Comparison of ENCODE assay signal across 23 cellular contexts in genomic region chr17:43924558-43924957, GRCh38. TPM values are rescaled to one million over a fixed set of nuclear protein-coding genes. Genes with fewer than 3 reads are reported as not detected.
DNase-seq lines count a peak whose midpoint lies in the region; ATAC-seq, FAIRE-seq and TF ChIP-seq lines count a peak whose summit lies in the region.
"Had no signal": no experiment of that assay in that cellular context is flagged by ENCODE, and none has a peak within 500 bp of the region (broad histone marks: within the 10 kb centered on the region; RNA-seq: fewer than 3 reads in every experiment).

No MANE protein-coding gene starts in this region.

- no peak for TF ChIP-seq RAD21 in HepG2 (CRISPR knock-in tag; IDR thresholded peaks at IDR 0.05)
- no peak for TF ChIP-seq RAD21 in IMR-90 (IDR thresholded peaks at IDR 0.05; ENCODE audit: low read length)
- no peak for TF ChIP-seq RAD21 in K562 (CRISPR knock-in tag; conservative IDR thresholded peaks at IDR 0.05 in 1 of 2, IDR thresholded peaks at IDR 0.05 in 1 of 2)

- no peak overlapping the region for H3K4me3 ChIP-seq in HepG2 (replicated peaks in 1 of 3; ENCODE audit: insufficient read depth in 1 of 3, low read depth in 2 of 3, low read length in 3 of 3)
- H3K4me3 ChIP-seq in right lobe of liver, result no peak overlapping the region
- no peak overlapping the region for H3K4me3 ChIP-seq in IMR-90 (ENCODE audit: insufficient read depth, low read depth, low read length)
- no peak overlapping the region for H3K4me3 ChIP-seq in K562

- H3K14ac ChIP-seq in IMR-90 (replicated peaks; ENCODE audit: low read depth, low read length), result no peak overlapping the region

- H3K36me3 ChIP-seq in HepG2 (replicated peaks in 1 of 2; ENCODE audit: control insufficient read depth in 1 of 2, insufficient read depth in 2 of 2, low read length in 2 of 2), result no peaks in the 10 kb centered on the region
- no peaks in the 10 kb centered on the region for H3K36me3 ChIP-seq in right lobe of liver
- no peaks in the 10 kb centered on the region for H3K36me3 ChIP-seq in IMR-90 (ENCODE audit: control insufficient read depth, insufficient read depth, low read length)
- no peaks in the 10 kb centered on the region for H3K36me3 ChIP-seq in K562 (ENCODE audit: control insufficient read depth, insufficient read depth, low read length)

- no peaks in the 10 kb centered on the region for H3K9me3 ChIP-seq in HepG2 (ENCODE audit: low read length)
- no peaks in the 10 kb centered on the region for H3K9me3 ChIP-seq in right lobe of liver
- no peaks in the 10 kb centered on the region for H3K9me3 ChIP-seq in IMR-90 (ENCODE audit: control insufficient read depth, insufficient read depth, low read length)
- no peaks in the 10 kb centered on the region for H3K9me3 ChIP-seq in K562 (replicated peaks; ENCODE audit: control insufficient read depth, insufficient read depth, low read depth, low read length)

- no peak for TF ChIP-seq POLR2A in HepG2 (IDR thresholded peaks at IDR 0.05; ENCODE audit: insufficient read depth in 1 of 2, low read depth in 2 of 2, low read length in 2 of 2)
- no peak for TF ChIP-seq POLR2A in right lobe of liver (IDR thresholded peaks at IDR 0.05)
- no peak for TF ChIP-seq POLR2A in IMR-90 (IDR thresholded peaks at IDR 0.05; ENCODE audit: low read depth, low read length)
- TF ChIP-seq POLR2A in K562 (conservative IDR thresholded peaks at IDR 0.05), result no peak

- CTCF ChIA-PET in HepG2 (lab: Yijun Ruan, JAX; ENCODE audit: low intra/inter-chr PET ratio, low total read pairs), result no interaction called here
- CTCF ChIA-PET in IMR-90 (lab: Yijun Ruan, JAX), result interaction anchor here (2.1 kb wide), 1 partner anchor 14 kb away, joined by 10 read pairs; no protein-coding TSS in a partner anchor
- CTCF ChIA-PET in K562 (lab: Yijun Ruan, JAX; ENCODE audit: low intra/inter-chr PET ratio), result no interaction called here

- H3K18ac ChIP-seq in IMR-90 (ENCODE audit: low read depth, low read length), result no peak overlapping the region

- H3K9me1 ChIP-seq in IMR-90 (ENCODE audit: insufficient read depth, low read length) (no peaks in the 10 kb centered on the region), K562 (ENCODE audit: control insufficient read depth, insufficient read depth, low read length) (no peaks in the 10 kb centered on the region)

- in situ Hi-C loops in HepG2 (cut with HindIII; ENCODE audit: extremely low pct_ligation_motif_present, low pct_unique_long_range_greater_than_20kb), result no loop called here
- in situ Hi-C loops in IMR-90 (cut with MboI; ENCODE audit: low sequenced_read_pairs), result no loop called here
- in situ Hi-C loops in K562 (cut with MboI), result no loop called here

- peaks cover 5 to 62% of the 10 kb centered on the region in 2 experiments for H3K27me3 ChIP-seq in HepG2 (ENCODE audit: control insufficient read depth in 1 of 2, insufficient read depth in 2 of 2, low read length in 2 of 2)
- H3K27me3 ChIP-seq in right lobe of liver, result peaks cover 0 to 5% of the 10 kb centered on the region in 2 donors
- peaks cover 75% of the 10 kb centered on the region for H3K27me3 ChIP-seq in IMR-90 (ENCODE audit: control insufficient read depth, insufficient read depth, low read length)
- H3K27me3 ChIP-seq in K562 (ENCODE audit: control insufficient read depth in 2 of 2, insufficient read depth in 2 of 2, low read length in 2 of 2), result peaks cover 30 to 40% of the 10 kb centered on the region in 2 experiments

- H2AK9ac ChIP-seq in IMR-90 (replicated peaks; ENCODE audit: low read depth, low read length, poor library complexity), result no peak overlapping the region

- 23% methylated on average over 2 of the region's 2 CpGs for WGBS in HepG2 (ENCODE audit: low lambda C conversion rate)
- WGBS in right lobe of liver (ENCODE audit: insufficient coverage, low coverage, low lambda C conversion rate, missing lambda C conversion rate), result 38% methylated on average over 1 of the region's 2 CpGs
- WGBS in IMR-90 (ENCODE audit: extremely low coverage in 2 of 2, insufficient read length in 1 of 2), 2 experiments, result 56% methylated on average over 1 of the region's 2 CpGs; no CpG with 5 or more reads in 1 of the 2 experiments
- 3% methylated on average over 2 of the region's 2 CpGs for WGBS in K562 (ENCODE audit: insufficient coverage, low coverage, missing lambda C conversion rate)

- no peak overlapping the region for H3K27ac ChIP-seq in HepG2 (ENCODE audit: extremely low read length, insufficient read depth, low read length)
- H3K27ac ChIP-seq in right lobe of liver, result no peak overlapping the region
- H3K27ac ChIP-seq in IMR-90 (ENCODE audit: insufficient read depth, low read length), result no peak overlapping the region
- H3K27ac ChIP-seq in K562 (ENCODE audit: extremely low read depth, low read depth, low read length), result no peak overlapping the region

- H2AFZ ChIP-seq in HepG2 (ENCODE audit: low read length) (no peak overlapping the region), IMR-90 (replicated peaks; ENCODE audit: low read length, poor library complexity) (no peak overlapping the region), K562 (ENCODE audit: low read depth, low read length) (no peak overlapping the region)

- H4K20me1 ChIP-seq in HepG2 (ENCODE audit: insufficient read depth, low read length) (no peaks in the 10 kb centered on the region), IMR-90 (ENCODE audit: insufficient read depth, low read length) (no peaks in the 10 kb centered on the region), K562 (replicated peaks; ENCODE audit: control insufficient read depth, insufficient read depth, low read length) (no peaks in the 10 kb centered on the region)

- H3K79me1 ChIP-seq in IMR-90 (ENCODE audit: low read depth in 1 of 2, low read length in 2 of 2), result no peaks in the 10 kb centered on the region

- no peak overlapping the region for H4K91ac ChIP-seq in IMR-90 (ENCODE audit: insufficient read depth, low read depth, low read length)

- no peaks in the 10 kb centered on the region for H3K79me2 ChIP-seq in HepG2 (ENCODE audit: insufficient read depth, low read length)
- H3K79me2 ChIP-seq in K562 (ENCODE audit: control insufficient read depth, insufficient read depth, low read length), result no peaks in the 10 kb centered on the region

- H3K23ac ChIP-seq in IMR-90 (ENCODE audit: low read depth, low read length), result no peak overlapping the region

- no peak overlapping the region for H4K5ac ChIP-seq in IMR-90 (ENCODE audit: low read depth, low read length)

- no TSS peak for BruUV-seq in HepG2 (replicated peaks; lab: Mats Ljungman, UMichigan)
- BruUV-seq in IMR-90 (replicated peaks; lab: Mats Ljungman, UMichigan), result no TSS peak
- no TSS peak for BruUV-seq in K562 (replicated peaks; lab: Mats Ljungman, UMichigan)

- dilution Hi-C loops in IMR-90 (cut with HindIII; ENCODE audit: low sequenced_read_pairs, unreplicated experiment), result no loop called here

- peaks cover 24% of the 10 kb centered on the region for H3K4me1 ChIP-seq in HepG2 (ENCODE audit: insufficient read depth, low read length)
- peaks cover 0 to 4% (median 0%) of the 10 kb centered on the region in 4 donors for H3K4me1 ChIP-seq in right lobe of liver
- no peaks in the 10 kb centered on the region for H3K4me1 ChIP-seq in IMR-90 (ENCODE audit: control insufficient read depth, insufficient read depth, low read length)
- H3K4me1 ChIP-seq in K562 (replicated peaks in 1 of 2; ENCODE audit: control insufficient read depth in 2 of 2, insufficient read depth in 2 of 2, low read length in 2 of 2), result peaks cover 0 to 5% of the 10 kb centered on the region in 2 experiments; a peak in 2 of 5 replicates

- no peak overlapping the region for H2BK15ac ChIP-seq in IMR-90 (ENCODE audit: low read depth, low read length)

- no peak overlapping the region for H3K56ac ChIP-seq in IMR-90 (ENCODE audit: extremely low read depth, insufficient read depth, low read length)

- no peak overlapping the region for H3K4ac ChIP-seq in IMR-90 (ENCODE audit: low read depth, low read length)

- no peak overlapping the region for H3K4me2 ChIP-seq in HepG2 (ENCODE audit: low read depth, low read length)
- H3K4me2 ChIP-seq in IMR-90 (ENCODE audit: low read depth, low read length), result no peak overlapping the region
- no peak overlapping the region for H3K4me2 ChIP-seq in K562 (ENCODE audit: insufficient read depth, low read length)

- POLR2A ChIA-PET in HepG2 (lab: Yijun Ruan, JAX), result interaction anchor here (1.7 kb wide), 1 partner anchor 89 kb away, joined by 3 read pairs; no protein-coding TSS in a partner anchor
- POLR2A ChIA-PET in IMR-90 (lab: Charles Lee; ENCODE audit: unreplicated experiment), result no interaction called here
- POLR2A ChIA-PET in K562 (lab: Yijun Ruan, JAX), result interaction anchor here (0.6 to 2.6 kb wide), 6 partner anchors 11 to 249 kb away, joined by 3 to 9 read pairs (median 5); no protein-coding TSS in a partner anchor

- ATAC-seq in HepG2, result no peak
- ATAC-seq in right lobe of liver, result no peak
- no peak for ATAC-seq in IMR-90 (ENCODE audit: low read depth)
- no peak for ATAC-seq in K562
- peak; percentile 65 for ATAC-seq in stimulated activated naive CD8-positive, alpha-beta T cell treated with anti-CD3 and anti-CD28 coated beads, Interleukin-15, Interleukin-2, amounts not matched to agents 100 U/mL and 50 U/mL, for 24 hours
- ATAC-seq: CD8-positive, alpha-beta T cell had no signal

- no peak overlapping the region for H2AK5ac ChIP-seq in IMR-90 (ENCODE audit: low read depth, low read length)

- no peak for FAIRE-seq in HepG2 (lab: Jason Lieb, UNC)
- no peak for FAIRE-seq in K562 (lab: Jason Lieb, UNC)
- FAIRE-seq: D721Med, G401.6, GM12892 had no signal

- TF ChIP-seq EP300 in HepG2 (IDR thresholded peaks at IDR 0.05; ENCODE audit: low read depth in 2 of 2, low read length in 2 of 2) (no peak), HepG2 (CRISPR knock-in tag; IDR thresholded peaks at IDR 0.05; ENCODE audit: borderline replicate concordance) (no peak), K562 (IDR thresholded peaks at IDR 0.05; ENCODE audit: low read length) (no peak)

- H2BK20ac ChIP-seq in IMR-90 (ENCODE audit: low read depth, low read length), result no peak overlapping the region

- no peak overlapping the region for H2BK5ac ChIP-seq in IMR-90 (ENCODE audit: low read depth, low read length, poor library complexity, severe bottlenecking)

- H3K9ac ChIP-seq in HepG2 (ENCODE audit: insufficient read depth, low read depth, low read length) (no peak overlapping the region), IMR-90 (ENCODE audit: low read depth, low read length) (no peak overlapping the region), K562 (ENCODE audit: insufficient read depth in 1 of 2, low read depth in 2 of 2, low read length in 2 of 2) (no peak overlapping the region)

- no peak overlapping the region for H2BK120ac ChIP-seq in IMR-90 (ENCODE audit: low read depth, low read length)

- intact Hi-C loops in HepG2 (cut with micrococcal nuclease; ENCODE audit: unreplicated experiment) (no loop called here), right lobe of liver (cut with DNase I) (no loop called here), IMR-90 (cut with micrococcal nuclease) (no loop called here), K562 (cut with micrococcal nuclease) (no loop called here)

- DNase-seq in HepG2 (ENCODE audit: low spot score), result no peak
- no peak for DNase-seq in right lobe of liver
- DNase-seq in IMR-90, result no peak
- DNase-seq in K562 (ENCODE audit: extremely low read depth in 1 of 4, low spot score in 3 of 4), result no peak
- no peak for DNase-seq in stimulated activated naive CD8-positive, alpha-beta T cell treated with anti-CD3 and anti-CD28 coated beads, Interleukin-15, Interleukin-2, amounts not matched to agents 100 U/mL and 50 U/mL, for 24 hours
- no peak for DNase-seq in MV-4-11 (lab: John Stamatoyannopoulos, UW)
- DNase-seq in SKM-1 treated with dmso at 0.1 percent for 144 hours (lab: John Stamatoyannopoulos, UW; ENCODE audit: unreplicated experiment), result no peak
- DNase-seq in LoVo (ENCODE audit: low spot score), result no peak
- DNase-seq: CD8-positive, alpha-beta T cell; COR-L47; DMS153; DMS79 treated with DMSO at 0.1 percent for 48 hours; EL; HCEC 1CT; HFFc6 had no signal

- no peak for TF ChIP-seq CTCF in HepG2 (CRISPR knock-in tag; IDR thresholded peaks at IDR 0.05)
- TF ChIP-seq CTCF in right lobe of liver (IDR thresholded peaks at IDR 0.05), result no peak
- TF ChIP-seq CTCF in IMR-90 (conservative IDR thresholded peaks at IDR 0.05; ENCODE audit: low read depth, low read length), result no peak
- TF ChIP-seq CTCF in K562 (IDR thresholded peaks at IDR 0.05 in 2 of 3, conservative IDR thresholded peaks at IDR 0.05 in 1 of 3; ENCODE audit: insufficient read depth in 2 of 3, low read depth in 1 of 3, low read length in 3 of 3), result no peak

- H4K8ac ChIP-seq in IMR-90 (ENCODE audit: low read depth in 2 of 2, low read length in 2 of 2), result no peak overlapping the region

RNA-seq across cellular contexts. Expression of gene MPP2, which starts 17.2 kb away (rescaled TPM):
- total RNA-seq in HepG2 (2016; rRNA removed; fragmentation: Illumina TruSeq; extraction: Trizol) (0.20 and 0.44 TPM in 2 replicates), right lobe of liver (1 to 10 TPM in 1 of 6 experiments, under 1 TPM in 2, not detected in 3; 0.13 to 1.2 (median 0.18) TPM), IMR-90 (2012; rRNA removed) (1.9 and 3.2 TPM in 2 replicates), K562 (2014; rRNA removed) (0.14 and 0.41 TPM in 2 replicates), K562 (2014; rRNA removed; fragmentation: Illumina TruSeq; extraction: Trizol) (0.35 and 0.44 TPM in 2 replicates), K562 (2015; rRNA removed; fragmentation: Illumina TruSeq; extraction: Trizol) (0.26 and 0.33 TPM in 2 replicates), K562 (2021) (0.45 and 0.53 TPM in 2 replicates)
- total RNA-seq in HepG2 (2016; cell fraction: cytosol; rRNA removed; fragmentation: Illumina TruSeq; extraction: Trizol; ENCODE audit: low read depth), result 0.18 and 0.30 TPM in 2 replicates
- 0.02 and 0.10 TPM in 2 replicates for total RNA-seq in HepG2 (2016; cell fraction: insoluble cytoplasmic fraction; rRNA removed; fragmentation: Illumina TruSeq; extraction: Trizol)
- total RNA-seq in HepG2 (2016; cell fraction: membrane; rRNA removed; fragmentation: Illumina TruSeq; extraction: Trizol), result 0.06 and 0.07 TPM in 2 replicates
- total RNA-seq in HepG2 (2016; cell fraction: nucleus; rRNA removed; fragmentation: Illumina TruSeq; extraction: Trizol), result 0.25 TPM in 1 of 2 replicates, not detected in the other
- polyA plus RNA-seq in HepG2 (2011; rRNA removed) (1.7 and 2.2 TPM in 2 replicates), IMR-90 (2012; rRNA removed) (3.8 TPM in 2 replicates), K562 (2011; rRNA removed) (1.0 and 1.2 TPM in 2 replicates), K562 (2014; fragmentation: Illumina TruSeq; extraction: Trizol) (0.24 and 0.28 TPM in 2 replicates), K562 (2014; fragmentation: Nextera tagmentation; extraction: Ambion mirVana) (under 1 TPM; 0.04 TPM), K562 (2014; rRNA removed) (0.12 and 0.39 TPM in 2 replicates)
- 1.6 TPM in 2 replicates for polyA plus RNA-seq in HepG2 (2011; cell fraction: cytosol; rRNA removed)
- 3.8 and 4.9 TPM in 2 replicates for polyA plus RNA-seq in HepG2 (2011; cell fraction: nucleus; rRNA removed)
- 0.62 and 0.99 TPM in 2 replicates for polyA plus RNA-seq in HepG2 (2012)
- not detected in 2 replicates for polyA plus RNA-seq in HepG2 (2016; cell fraction: cytosol; fragmentation: Illumina TruSeq; extraction: Trizol; ENCODE audit: low read depth)
- polyA plus RNA-seq in HepG2 (2016; cell fraction: insoluble cytoplasmic fraction; fragmentation: Illumina TruSeq; extraction: Trizol; ENCODE audit: low read depth), result 0.19 and 0.20 TPM in 2 replicates
- 0.05 TPM in 1 of 2 replicates, not detected in the other for polyA plus RNA-seq in HepG2 (2016; cell fraction: membrane; fragmentation: Illumina TruSeq; extraction: Trizol; ENCODE audit: low read depth)
- polyA plus RNA-seq in HepG2 (2016; cell fraction: nucleus; fragmentation: Illumina TruSeq; extraction: Trizol; ENCODE audit: insufficient read depth, low read depth), result 0.15 and 0.18 TPM in 2 replicates
- polyA minus RNA-seq in HepG2 (2011; rRNA and poly(A)+ RNA removed; ENCODE audit: low replicate concordance), result 3.3 and 19.7 TPM in 2 replicates
- 1.1 and 2.0 TPM in 2 replicates for polyA minus RNA-seq in HepG2 (2011; cell fraction: cytosol; rRNA and poly(A)+ RNA removed)
- polyA minus RNA-seq in HepG2 (2011; cell fraction: nucleus; rRNA and poly(A)+ RNA removed), result 1.5 and 3.2 TPM in 2 replicates
- 2.2 and 3.5 TPM in 2 replicates for polyA plus RNA-seq in IMR-90 (2012; cell fraction: cytosol; rRNA removed)
- polyA plus RNA-seq in IMR-90 (2012; cell fraction: nucleus; rRNA removed; ENCODE audit: low replicate concordance), result 4.6 and 7.8 TPM in 2 replicates
- total RNA-seq in K562 (2011; cell fraction: chromatin; rRNA removed; ENCODE audit: low replicate concordance), result 0.30 and 1.5 TPM in 2 replicates
- total RNA-seq in K562 (2011; cell fraction: nucleolus; rRNA removed), result 1.2 and 1.8 TPM in 2 replicates
- total RNA-seq in K562 (2011; cell fraction: nucleoplasm; rRNA removed), result 0.66 and 0.99 TPM in 2 replicates
- 1.3 and 1.5 TPM in 2 replicates for polyA plus RNA-seq in K562 (2011; cell fraction: cytosol; rRNA removed)
- polyA plus RNA-seq in K562 (2011; cell fraction: nucleus; rRNA removed), result 1.4 and 1.6 TPM in 2 replicates
- polyA plus RNA-seq in K562 (2012), result 0.19 and 0.34 TPM in 2 replicates
- 0.99 and 1.5 TPM in 2 replicates for polyA minus RNA-seq in K562 (2011; rRNA and poly(A)+ RNA removed)
- 1.2 and 1.3 TPM in 2 replicates for polyA minus RNA-seq in K562 (2011; cell fraction: cytosol; rRNA and poly(A)+ RNA removed)
- 0.89 and 1.9 TPM in 2 replicates for polyA minus RNA-seq in K562 (2011; cell fraction: nucleus; rRNA and poly(A)+ RNA removed)
- polyA plus RNA-seq: CD14-positive monocyte had no signal

RNA-seq across cellular contexts. Expression of gene PPY, which starts 17.7 kb away (rescaled TPM):
- total RNA-seq in HepG2 (2016; rRNA removed; fragmentation: Illumina TruSeq; extraction: Trizol) (not detected in 2 replicates), right lobe of liver (not detected), IMR-90 (2012; rRNA removed) (not detected in 2 replicates), K562 (2014; rRNA removed) (not detected in 2 replicates), K562 (2014; rRNA removed; fragmentation: Illumina TruSeq; extraction: Trizol) (not detected in 2 replicates), K562 (2015; rRNA removed; fragmentation: Illumina TruSeq; extraction: Trizol) (not detected in 2 replicates), K562 (2021) (not detected in 2 replicates)
- not detected in 2 replicates for total RNA-seq in HepG2 (2016; cell fraction: cytosol; rRNA removed; fragmentation: Illumina TruSeq; extraction: Trizol; ENCODE audit: low read depth)
- total RNA-seq in HepG2 (2016; cell fraction: insoluble cytoplasmic fraction; rRNA removed; fragmentation: Illumina TruSeq; extraction: Trizol), result not detected in 2 replicates
- not detected in 2 replicates for total RNA-seq in HepG2 (2016; cell fraction: membrane; rRNA removed; fragmentation: Illumina TruSeq; extraction: Trizol)
- not detected in 2 replicates for total RNA-seq in HepG2 (2016; cell fraction: nucleus; rRNA removed; fragmentation: Illumina TruSeq; extraction: Trizol)
- polyA plus RNA-seq in HepG2 (2011; rRNA removed) (not detected in 2 replicates), IMR-90 (2012; rRNA removed) (not detected in 2 replicates), K562 (2011; rRNA removed) (not detected in 2 replicates), K562 (2014; fragmentation: Illumina TruSeq; extraction: Trizol) (not detected in 2 replicates), K562 (2014; fragmentation: Nextera tagmentation; extraction: Ambion mirVana) (not detected), K562 (2014; rRNA removed) (1.9 TPM in 1 of 2 replicates, not detected in the other)
- polyA plus RNA-seq in HepG2 (2011; cell fraction: cytosol; rRNA removed), result 0.21 TPM in 1 of 2 replicates, not detected in the other
- not detected in 2 replicates for polyA plus RNA-seq in HepG2 (2011; cell fraction: nucleus; rRNA removed)
- polyA plus RNA-seq in HepG2 (2012), result not detected in 2 replicates
- not detected in 2 replicates for polyA plus RNA-seq in HepG2 (2016; cell fraction: cytosol; fragmentation: Illumina TruSeq; extraction: Trizol; ENCODE audit: low read depth)
- not detected in 2 replicates for polyA plus RNA-seq in HepG2 (2016; cell fraction: insoluble cytoplasmic fraction; fragmentation: Illumina TruSeq; extraction: Trizol; ENCODE audit: low read depth)
- polyA plus RNA-seq in HepG2 (2016; cell fraction: membrane; fragmentation: Illumina TruSeq; extraction: Trizol; ENCODE audit: low read depth), result not detected in 2 replicates
- not detected in 2 replicates for polyA plus RNA-seq in HepG2 (2016; cell fraction: nucleus; fragmentation: Illumina TruSeq; extraction: Trizol; ENCODE audit: insufficient read depth, low read depth)
- not detected in 2 replicates for polyA minus RNA-seq in HepG2 (2011; rRNA and poly(A)+ RNA removed; ENCODE audit: low replicate concordance)
- not detected in 2 replicates for polyA minus RNA-seq in HepG2 (2011; cell fraction: cytosol; rRNA and poly(A)+ RNA removed)
- not detected in 2 replicates for polyA minus RNA-seq in HepG2 (2011; cell fraction: nucleus; rRNA and poly(A)+ RNA removed)
- polyA plus RNA-seq in IMR-90 (2012; cell fraction: cytosol; rRNA removed), result not detected in 2 replicates
- not detected in 2 replicates for polyA plus RNA-seq in IMR-90 (2012; cell fraction: nucleus; rRNA removed; ENCODE audit: low replicate concordance)
- not detected in 2 replicates for total RNA-seq in K562 (2011; cell fraction: chromatin; rRNA removed; ENCODE audit: low replicate concordance)
- total RNA-seq in K562 (2011; cell fraction: nucleolus; rRNA removed), result not detected in 2 replicates
- not detected in 2 replicates for total RNA-seq in K562 (2011; cell fraction: nucleoplasm; rRNA removed)
- not detected in 2 replicates for polyA plus RNA-seq in K562 (2011; cell fraction: cytosol; rRNA removed)
- not detected in 2 replicates for polyA plus RNA-seq in K562 (2011; cell fraction: nucleus; rRNA removed)
- polyA plus RNA-seq in K562 (2012), result not detected in 2 replicates
- not detected in 2 replicates for polyA minus RNA-seq in K562 (2011; rRNA and poly(A)+ RNA removed)
- polyA minus RNA-seq in K562 (2011; cell fraction: cytosol; rRNA and poly(A)+ RNA removed), result not detected in 2 replicates
- polyA minus RNA-seq in K562 (2011; cell fraction: nucleus; rRNA and poly(A)+ RNA removed), result not detected in 2 replicates
- total RNA-seq: A673; CD8-positive, alpha-beta T cell; H4; HFFc6 had no signal
- polyA plus RNA-seq: BJ, CD14-positive monocyte, IgD-negative memory B cell had no signal

RNA-seq across cellular contexts. Expression of gene PYY, which starts 29.2 kb away (rescaled TPM):
- total RNA-seq in HepG2 (2016; rRNA removed; fragmentation: Illumina TruSeq; extraction: Trizol), result not detected in 2 replicates
- not detected in 2 replicates for total RNA-seq in HepG2 (2016; cell fraction: cytosol; rRNA removed; fragmentation: Illumina TruSeq; extraction: Trizol; ENCODE audit: low read depth)
- not detected in 2 replicates for total RNA-seq in HepG2 (2016; cell fraction: insoluble cytoplasmic fraction; rRNA removed; fragmentation: Illumina TruSeq; extraction: Trizol)
- total RNA-seq in HepG2 (2016; cell fraction: membrane; rRNA removed; fragmentation: Illumina TruSeq; extraction: Trizol), result not detected in 2 replicates
- not detected in 2 replicates for total RNA-seq in HepG2 (2016; cell fraction: nucleus; rRNA removed; fragmentation: Illumina TruSeq; extraction: Trizol)
- 0.24 and 0.25 TPM in 2 replicates for polyA plus RNA-seq in HepG2 (2011; rRNA removed)
- 0.21 and 0.30 TPM in 2 replicates for polyA plus RNA-seq in HepG2 (2011; cell fraction: cytosol; rRNA removed)
- polyA plus RNA-seq in HepG2 (2011; cell fraction: nucleus; rRNA removed), result 1.1 and 1.2 TPM in 2 replicates
- polyA plus RNA-seq in HepG2 (2012), result 0.32 TPM in 1 of 2 replicates, not detected in the other
- not detected in 2 replicates for polyA plus RNA-seq in HepG2 (2016; cell fraction: cytosol; fragmentation: Illumina TruSeq; extraction: Trizol; ENCODE audit: low read depth)
- not detected in 2 replicates for polyA plus RNA-seq in HepG2 (2016; cell fraction: insoluble cytoplasmic fraction; fragmentation: Illumina TruSeq; extraction: Trizol; ENCODE audit: low read depth)
- not detected in 2 replicates for polyA plus RNA-seq in HepG2 (2016; cell fraction: membrane; fragmentation: Illumina TruSeq; extraction: Trizol; ENCODE audit: low read depth)
- polyA plus RNA-seq in HepG2 (2016; cell fraction: nucleus; fragmentation: Illumina TruSeq; extraction: Trizol; ENCODE audit: insufficient read depth, low read depth), result not detected in 2 replicates
- polyA minus RNA-seq in HepG2 (2011; rRNA and poly(A)+ RNA removed; ENCODE audit: low replicate concordance), result not detected in 2 replicates
- not detected in 2 replicates for polyA minus RNA-seq in HepG2 (2011; cell fraction: cytosol; rRNA and poly(A)+ RNA removed)
- not detected in 2 replicates for polyA minus RNA-seq in HepG2 (2011; cell fraction: nucleus; rRNA and poly(A)+ RNA removed)
- total RNA-seq in right lobe of liver, result not detected
- total RNA-seq in IMR-90 (2012; rRNA removed), result not detected in 2 replicates
- not detected in 2 replicates for polyA plus RNA-seq in IMR-90 (2012; rRNA removed)
- 0.04 and 0.26 TPM in 2 replicates for polyA plus RNA-seq in IMR-90 (2012; cell fraction: cytosol; rRNA removed)
- polyA plus RNA-seq in IMR-90 (2012; cell fraction: nucleus; rRNA removed; ENCODE audit: low replicate concordance), result 0.29 TPM in 1 of 2 replicates, not detected in the other
- total RNA-seq in K562 (2011; cell fraction: chromatin; rRNA removed; ENCODE audit: low replicate concordance), result not detected in 2 replicates
- total RNA-seq in K562 (2011; cell fraction: nucleolus; rRNA removed), result not detected in 2 replicates
- not detected in 2 replicates for total RNA-seq in K562 (2011; cell fraction: nucleoplasm; rRNA removed)
- not detected in 2 replicates for total RNA-seq in K562 (2014; rRNA removed)
- not detected in 2 replicates for total RNA-seq in K562 (2014; rRNA removed; fragmentation: Illumina TruSeq; extraction: Trizol)
- total RNA-seq in K562 (2015; rRNA removed; fragmentation: Illumina TruSeq; extraction: Trizol), result not detected in 2 replicates
- total RNA-seq in K562 (2021), result not detected in 2 replicates
- polyA plus RNA-seq in K562 (2011; rRNA removed), result 0.09 TPM in 1 of 2 replicates, not detected in the other
- polyA plus RNA-seq in K562 (2011; cell fraction: cytosol; rRNA removed), result 0.27 TPM in 1 of 2 replicates, not detected in the other
- 0.17 and 0.24 TPM in 2 replicates for polyA plus RNA-seq in K562 (2011; cell fraction: nucleus; rRNA removed)
- not detected in 2 replicates for polyA plus RNA-seq in K562 (2012)
- polyA plus RNA-seq in K562 (2014; fragmentation: Illumina TruSeq; extraction: Trizol), result not detected in 2 replicates
- not detected for polyA plus RNA-seq in K562 (2014; fragmentation: Nextera tagmentation; extraction: Ambion mirVana)
- polyA plus RNA-seq in K562 (2014; rRNA removed), result not detected in 2 replicates
- not detected in 2 replicates for polyA minus RNA-seq in K562 (2011; rRNA and poly(A)+ RNA removed)
- not detected in 2 replicates for polyA minus RNA-seq in K562 (2011; cell fraction: cytosol; rRNA and poly(A)+ RNA removed)
- not detected in 2 replicates for polyA minus RNA-seq in K562 (2011; cell fraction: nucleus; rRNA and poly(A)+ RNA removed)
- total RNA-seq: A673; CD8-positive, alpha-beta T cell had no signal
- polyA plus RNA-seq: BJ, CD14-positive monocyte, IgD-negative memory B cell had no signal

Comparison
In these comparisons a context has a peak if more than half of its experiments do, and no peak if none do; other contexts are left out.
1. Of the 241 proteins assayed by ChIP-seq in both HepG2 and K562: peak only in HepG2: CEBPG and RAD51; only in K562: TFE3; in both: CEBPB; in neither: 236; mixed calls (peak in some experiments, not most) for 1.